8 cellular contexts compared by ENCODE assay signal in genomic region chr6:31836676-31837611, GRCh38.
DNase-seq lines count a peak whose midpoint lies in the region; ATAC-seq and TF ChIP-seq lines count a peak whose summit lies in the region.

No MANE protein-coding gene starts in this region.

- peaks cover 12% of the 10 kb centered on the region for H4K20me1 ChIP-seq in OCI-LY3 (ENCODE audit: insufficient read depth, low read length)

- TF ChIP-seq CTCF in OCI-LY3 (IDR thresholded peaks at IDR 0.05; ENCODE audit: low read depth, low read length) (no peak), nephron progenitor cell (IDR thresholded peaks at IDR 0.05) (no peak)

- no peak overlapping the region for H2AFZ ChIP-seq in OCI-LY3 (ENCODE audit: low read depth, low read length)

- peaks cover 29% of the 10 kb centered on the region for H3K4me1 ChIP-seq in OCI-LY3 (ENCODE audit: low read length)

- in situ Hi-C loops in KBM-7 (cut with MboI; ENCODE audit: low pct_unique_long_range_greater_than_20kb, low sequenced_read_pairs), result no loop called here

- peak overlapping the region; percentile 99 for H3K9ac ChIP-seq in OCI-LY3 (ENCODE audit: low read length)

- H3K9me3 ChIP-seq in OCI-LY3 (ENCODE audit: insufficient read depth, low read length), result no peaks in the 10 kb centered on the region

- H3K27me3 ChIP-seq in OCI-LY3 (ENCODE audit: low read depth, low read length), result no peaks in the 10 kb centered on the region

- H3K36me3 ChIP-seq in OCI-LY3 (replicated peaks; ENCODE audit: low read depth, low read length), result peaks cover 48% of the 10 kb centered on the region

- H3K4me1 Mint-ChIP-seq in effector memory CD8-positive, alpha-beta T cell (ENCODE audit: low read depth in 2 of 2), result peaks cover 26 to 29% of the 10 kb centered on the region in 2 donors
- H3K4me1 Mint-ChIP-seq in nephron progenitor cell, result peaks cover 42% of the 10 kb centered on the region

- H3K4me3 ChIP-seq in OCI-LY3 (ENCODE audit: low read length), result peak overlapping the region; percentile 98

- H3K79me2 ChIP-seq in OCI-LY3 (ENCODE audit: low read length), result peaks cover 44% of the 10 kb centered on the region

- ATAC-seq in effector memory CD8-positive, alpha-beta T cell (replicated peaks), result no peak

- H3K9me3 Mint-ChIP-seq in effector memory CD8-positive, alpha-beta T cell, result no peaks in the 10 kb centered on the region
- no peaks in the 10 kb centered on the region for H3K9me3 Mint-ChIP-seq in nephron progenitor cell

- peak overlapping the region; percentile 99 to 100 for H3K27ac Mint-ChIP-seq in effector memory CD8-positive, alpha-beta T cell
- H3K27ac Mint-ChIP-seq in nephron progenitor cell, result peak overlapping the region; percentile 100

- peak overlapping the region; percentile 85 to 93 for H3K4me3 Mint-ChIP-seq in effector memory CD8-positive, alpha-beta T cell
- H3K4me3 Mint-ChIP-seq in nephron progenitor cell, result peak overlapping the region; percentile 99

- DNase-seq in EL (peak; percentile 53), nephron progenitor cell (no peak), KBM-7 (no peak), foreskin melanocyte (no peak), NCI-H1048 (lab: John Stamatoyannopoulos, UW) (no peak), NCI-H1417 (lab: John Stamatoyannopoulos, UW) (no peak)
- no peak for DNase-seq in effector memory CD8-positive, alpha-beta T cell

- H3K4me2 ChIP-seq in OCI-LY3 (ENCODE audit: low read length), result peak overlapping the region; percentile 97

- H3K27ac ChIP-seq in OCI-LY3 (ENCODE audit: low read length), result peak overlapping the region; percentile 88

- peaks cover 80% of the 10 kb centered on the region for H3K36me3 Mint-ChIP-seq in effector memory CD8-positive, alpha-beta T cell (ENCODE audit: insufficient read depth)
- peaks cover 55% of the 10 kb centered on the region for H3K36me3 Mint-ChIP-seq in nephron progenitor cell (ENCODE audit: low read depth)

- H3K27me3 Mint-ChIP-seq in effector memory CD8-positive, alpha-beta T cell, result no peaks in the 10 kb centered on the region
- H3K27me3 Mint-ChIP-seq in nephron progenitor cell (ENCODE audit: low read depth, poor library complexity), result peaks cover 8% of the 10 kb centered on the region
